In the genomic region with DNA sequence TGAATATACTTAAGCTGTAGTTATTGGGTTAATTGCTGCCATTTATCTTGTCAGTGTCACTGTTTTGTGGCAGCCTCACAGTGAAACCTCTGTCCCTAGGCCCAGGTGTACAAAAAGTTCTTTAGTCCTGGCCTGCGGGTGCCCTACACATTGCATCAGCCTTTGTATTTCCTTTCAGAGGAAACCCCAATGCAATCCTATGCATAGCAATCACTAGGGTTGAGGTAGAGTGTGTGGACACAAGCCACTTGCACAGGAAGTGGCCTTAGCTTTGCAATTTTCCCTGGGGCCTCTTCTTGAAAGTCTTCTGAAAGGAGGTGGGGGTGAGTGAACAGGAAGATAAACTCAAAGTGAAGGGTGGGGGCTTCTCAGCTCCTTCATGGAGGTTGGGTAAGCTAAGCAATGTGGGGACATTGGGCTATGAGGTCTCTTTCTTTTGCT, we compare ENCODE assay signal across 1 cellular context.
A peak's percentile ranks its signal among the peaks of the same experiment; 100 is the strongest.
TF ChIP-seq lines count a peak whose summit lies in the region.

No MANE protein-coding gene starts in this region.

TF ChIP-seq in GM12878, 131 proteins besides CTCF, POLR2A, EP300 and RAD21 (continued from another document and continues in another):
- TF ChIP-seq TARDBP (IDR thresholded peaks at IDR 0.05; ENCODE audit: borderline replicate concordance) (no peak), NR2C2 (IDR thresholded peaks at IDR 0.05; ENCODE audit: borderline replicate concordance, control insufficient read depth, insufficient read length, low read depth) (no peak), CUX1 (IDR thresholded peaks at IDR 0.05; ENCODE audit: insufficient replicate concordance, low read depth, low read length) (no peak), ETV6 (conservative IDR thresholded peaks at IDR 0.05 in 1 of 2, IDR thresholded peaks at IDR 0.05 in 1 of 2; ENCODE audit: borderline replicate concordance in 1 of 2, low read depth in 1 of 2) (peak in 1 of 2 experiments; percentile 81; a peak in 2 of 4 replicates), NRF1 (conservative IDR thresholded peaks at IDR 0.05; ENCODE audit: low read depth, low read length) (no peak), MXI1 (IDR thresholded peaks at IDR 0.05; ENCODE audit: low read depth, low read length) (no peak), SIX5 (IDR thresholded peaks at IDR 0.05; ENCODE audit: low read depth, low read length, severe bottlenecking) (no peak), ZBTB4 (CRISPR knock-in tag; IDR thresholded peaks at IDR 0.05) (no peak), NFIC (IDR thresholded peaks at IDR 0.05; ENCODE audit: low read depth, low read length) (peak; percentile 69; the same call in 1 of the 2 replicates), MYC (IDR thresholded peaks at IDR 0.05; ENCODE audit: insufficient read depth, insufficient read length, insufficient replicate concordance, low read length, severe bottlenecking) (no peak), E2F8 (IDR thresholded peaks at IDR 0.05; ENCODE audit: low read depth, partially characterized antibody) (no peak), ZNF207 (IDR thresholded peaks at IDR 0.05; ENCODE audit: borderline replicate concordance) (no peak), MEF2A (IDR thresholded peaks at IDR 0.05; ENCODE audit: insufficient read depth, low read depth, low read length) (no peak), CREB1 (IDR thresholded peaks at IDR 0.05; ENCODE audit: low read depth) (0 out of 2 replicates have a peak, but pooled peaks have one; percentile 9), IRF3 (IDR thresholded peaks at IDR 0.05) (no peak), EED (IDR thresholded peaks at IDR 0.05; ENCODE audit: low read depth) (peak; percentile 57; the same call in 1 of the 2 replicates), RUNX3 (IDR thresholded peaks at IDR 0.05; ENCODE audit: low read length) (peak; percentile 78), FOS (IDR thresholded peaks at IDR 0.05; ENCODE audit: borderline replicate concordance, extremely low read depth, insufficient read length) (no peak), TCF12 (IDR thresholded peaks at IDR 0.05; ENCODE audit: low read depth, low read length) (no peak), E2F4 (IDR thresholded peaks at IDR 0.05; ENCODE audit: low read depth, low read length) (no peak), ZNF274 (IDR thresholded peaks at IDR 0.05; ENCODE audit: insufficient read depth, insufficient read length) (no peak), BMI1 (IDR thresholded peaks at IDR 0.05; ENCODE audit: borderline replicate concordance) (no peak), MLLT1 (IDR thresholded peaks at IDR 0.05) (no peak), PAX8 (IDR thresholded peaks at IDR 0.05) (no peak), BCL11A (IDR thresholded peaks at IDR 0.05; ENCODE audit: low read depth, low read length) (no peak), HDAC2 (IDR thresholded peaks at IDR 0.05) (no peak), SKIL (IDR thresholded peaks at IDR 0.05; ENCODE audit: low read depth, poor library complexity, severe bottlenecking) (no peak), WRNIP1 (IDR thresholded peaks at IDR 0.05; ENCODE audit: borderline replicate concordance, low read depth, low read length) (no peak)
- TF ChIP-seq, protein P1, sequence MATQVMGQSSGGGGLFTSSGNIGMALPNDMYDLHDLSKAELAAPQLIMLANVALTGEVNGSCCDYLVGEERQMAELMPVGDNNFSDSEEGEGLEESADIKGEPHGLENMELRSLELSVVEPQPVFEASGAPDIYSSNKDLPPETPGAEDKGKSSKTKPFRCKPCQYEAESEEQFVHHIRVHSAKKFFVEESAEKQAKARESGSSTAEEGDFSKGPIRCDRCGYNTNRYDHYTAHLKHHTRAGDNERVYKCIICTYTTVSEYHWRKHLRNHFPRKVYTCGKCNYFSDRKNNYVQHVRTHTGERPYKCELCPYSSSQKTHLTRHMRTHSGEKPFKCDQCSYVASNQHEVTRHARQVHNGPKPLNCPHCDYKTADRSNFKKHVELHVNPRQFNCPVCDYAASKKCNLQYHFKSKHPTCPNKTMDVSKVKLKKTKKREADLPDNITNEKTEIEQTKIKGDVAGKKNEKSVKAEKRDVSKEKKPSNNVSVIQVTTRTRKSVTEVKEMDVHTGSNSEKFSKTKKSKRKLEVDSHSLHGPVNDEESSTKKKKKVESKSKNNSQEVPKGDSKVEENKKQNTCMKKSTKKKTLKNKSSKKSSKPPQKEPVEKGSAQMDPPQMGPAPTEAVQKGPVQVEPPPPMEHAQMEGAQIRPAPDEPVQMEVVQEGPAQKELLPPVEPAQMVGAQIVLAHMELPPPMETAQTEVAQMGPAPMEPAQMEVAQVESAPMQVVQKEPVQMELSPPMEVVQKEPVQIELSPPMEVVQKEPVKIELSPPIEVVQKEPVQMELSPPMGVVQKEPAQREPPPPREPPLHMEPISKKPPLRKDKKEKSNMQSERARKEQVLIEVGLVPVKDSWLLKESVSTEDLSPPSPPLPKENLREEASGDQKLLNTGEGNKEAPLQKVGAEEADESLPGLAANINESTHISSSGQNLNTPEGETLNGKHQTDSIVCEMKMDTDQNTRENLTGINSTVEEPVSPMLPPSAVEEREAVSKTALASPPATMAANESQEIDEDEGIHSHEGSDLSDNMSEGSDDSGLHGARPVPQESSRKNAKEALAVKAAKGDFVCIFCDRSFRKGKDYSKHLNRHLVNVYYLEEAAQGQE (IDR thresholded peaks at IDR 0.05; ENCODE audit: low read depth, low read length) = no peak
- TF ChIP-seq, protein P2, sequence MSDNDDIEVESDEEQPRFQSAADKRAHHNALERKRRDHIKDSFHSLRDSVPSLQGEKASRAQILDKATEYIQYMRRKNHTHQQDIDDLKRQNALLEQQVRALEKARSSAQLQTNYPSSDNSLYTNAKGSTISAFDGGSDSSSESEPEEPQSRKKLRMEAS (IDR thresholded peaks at IDR 0.05; ENCODE audit: low read depth, low read length) = no peak
